ENCODE assay signal across 9 cellular contexts in genomic region chr1:217135987-217136894, GRCh38.
A peak's percentile ranks its signal among the peaks of the same experiment; 100 is the strongest.
DNase-seq lines count a peak whose midpoint lies in the region; ATAC-seq and TF ChIP-seq lines count a peak whose summit lies in the region.
"Had no signal": no experiment of that assay in that cellular context is flagged by ENCODE, and none has a peak within 500 bp of the region (broad histone marks: within the 10 kb centered on the region; RNA-seq: fewer than 3 reads in every experiment).

No MANE protein-coding gene starts in this region.

- ATAC-seq in GM18909 (IDR thresholded peaks at IDR 0.05; ENCODE audit: poor library complexity, unreplicated experiment): no peak

- H3K27ac ChIP-seq in 22Rv1: peak overlapping the region; percentile 61

- peak overlapping the region; percentile 85 to 93 (median 90) for H3K4me3 Mint-ChIP-seq in nephron

- H3K27ac Mint-ChIP-seq in nephron: peak overlapping the region in 1 of 3 experiments; percentile 95
- H3K27ac Mint-ChIP-seq: CD4-positive, alpha-beta memory T cell had no signal

- H3K27me3 ChIP-seq in H7 (ENCODE audit: control insufficient read depth, insufficient read depth, low read length): peaks cover 100% of the 10 kb centered on the region

- peak overlapping the region; percentile 57 for H3K4me3 ChIP-seq in H7 (ENCODE audit: insufficient read depth, low read depth, low read length)

- peaks cover 100% of the 10 kb centered on the region for H3K27me3 Mint-ChIP-seq in nephron (ENCODE audit: low read depth)

- no peaks in the 10 kb centered on the region for H3K36me3 Mint-ChIP-seq in nephron (ENCODE audit: low read depth)

- DNase-seq in H7: peak; percentile 66
- DNase-seq in ecto neural progenitor cell (ENCODE audit: low spot score): peak; percentile 53
- no peak for DNase-seq in DMS114 treated with DMSO at 0.1 percent for 48 hours (lab: John Stamatoyannopoulos, UW; ENCODE audit: unreplicated experiment)
- no peak for DNase-seq in OCI-M2 (lab: John Stamatoyannopoulos, UW; ENCODE audit: unreplicated experiment)
- DNase-seq in SIG-M5 (lab: John Stamatoyannopoulos, UW): no peak
- DNase-seq: CD4-positive, alpha-beta memory T cell had no signal

- no peaks in the 10 kb centered on the region for H3K36me3 ChIP-seq in H7 (replicated peaks; ENCODE audit: control insufficient read depth, insufficient read depth, low read length)

- peaks cover 54% of the 10 kb centered on the region for H3K4me1 Mint-ChIP-seq in nephron

- TF ChIP-seq CTCF in 22Rv1 (IDR thresholded peaks at IDR 0.05) (no peak), nephron (IDR thresholded peaks at IDR 0.05; ENCODE audit: unreplicated experiment in 3 of 3) (no peak)

- H3K9me3 Mint-ChIP-seq in nephron: peaks cover 2% of the 10 kb centered on the region

Comparison
In these comparisons a context has a peak if more than half of its experiments do, and no peak if none do; other contexts are left out.
1. DNase-seq: peak in H7 (single experiment) and ecto neural progenitor cell (single experiment); none in DMS114 treated with DMSO at 0.1 percent for 48 hours (single experiment), OCI-M2 (single experiment) and SIG-M5 (single experiment).